13 cellular contexts compared by ENCODE assay signal in genomic region chr1:76830373-76830772, GRCh38. TPM values are rescaled to one million over a fixed set of nuclear protein-coding genes. Genes with fewer than 3 reads are reported as not detected.
DNase-seq lines count a peak whose midpoint lies in the region; ATAC-seq and TF ChIP-seq lines count a peak whose summit lies in the region.
"Had no signal": no experiment of that assay in that cellular context is flagged by ENCODE, and none has a peak within 500 bp of the region (broad histone marks: within the 10 kb centered on the region; RNA-seq: fewer than 3 reads in every experiment).

No MANE protein-coding gene starts in this region.

- H3K27ac Mint-ChIP-seq in activated naive CD8-positive, alpha-beta T cell treated with anti-CD3 and anti-CD28 coated beads for 36 hours, result no peak overlapping the region

- H3K27me3 Mint-ChIP-seq in activated naive CD8-positive, alpha-beta T cell treated with anti-CD3 and anti-CD28 coated beads for 36 hours, result peaks cover 13% of the 10 kb centered on the region

- peaks cover 7% of the 10 kb centered on the region for H3K4me1 Mint-ChIP-seq in activated naive CD8-positive, alpha-beta T cell treated with anti-CD3 and anti-CD28 coated beads for 36 hours

- H3K9me3 Mint-ChIP-seq in activated naive CD8-positive, alpha-beta T cell treated with anti-CD3 and anti-CD28 coated beads for 36 hours, result peaks cover 1% of the 10 kb centered on the region

- ATAC-seq in GM19463 (IDR thresholded peaks at IDR 0.05; ENCODE audit: unreplicated experiment) (peak; percentile 87), HG02973 (IDR thresholded peaks at IDR 0.05; ENCODE audit: unreplicated experiment) (peak; percentile 84)
- ATAC-seq: body of pancreas had no signal

- no peaks in the 10 kb centered on the region; the same call in 1 of the 2 replicates for H3K27me3 ChIP-seq in GM06990 (replicated peaks; ENCODE audit: control insufficient read depth, insufficient read depth, low read length)
- H3K27me3 ChIP-seq: body of pancreas had no signal

- H3K36me3 ChIP-seq in GM06990 (ENCODE audit: control insufficient read depth, insufficient read depth, low read length), result no peaks in the 10 kb centered on the region

- no peak for TF ChIP-seq CTCF in GM06990 (IDR thresholded peaks at IDR 0.05; ENCODE audit: insufficient read depth, low read length, poor library complexity, severe bottlenecking)

- DNase-seq in GM06990 (ENCODE audit: extremely low read depth, insufficient read length) (peak; percentile 4), inferior parietal cortex (ENCODE audit: extremely low spot score) (no peak), iPS-NIHi11 (ENCODE audit: low spot score) (no peak), NCI-H446 treated with DMSO at 0.1 percent for 48 hours (lab: John Stamatoyannopoulos, UW) (no peak)
- DNase-seq in activated naive CD8-positive, alpha-beta T cell treated with anti-CD3 and anti-CD28 coated beads for 36 hours, result no peak
- DNase-seq in stimulated activated CD4-positive, alpha-beta T cell treated with anti-CD3 and anti-CD28 coated beads, Interleukin-2, amount 100 ng/mL, for 24 hours, result no peak
- DNase-seq: body of pancreas, NCI-H1694, PC-9, T-helper 9 cell had no signal

- no peak overlapping the region for H3K4me3 ChIP-seq in GM06990 (replicated peaks; ENCODE audit: low read depth, low read length)
- H3K4me3 ChIP-seq: body of pancreas, PC-9, skin epidermis had no signal

- no peaks in the 10 kb centered on the region for H3K36me3 Mint-ChIP-seq in activated naive CD8-positive, alpha-beta T cell treated with anti-CD3 and anti-CD28 coated beads for 36 hours

- H3K4me3 Mint-ChIP-seq in activated naive CD8-positive, alpha-beta T cell treated with anti-CD3 and anti-CD28 coated beads for 36 hours, result peak overlapping the region; percentile 22

RNA-seq across cellular contexts. Expression of gene ST6GALNAC5, which starts 36.9 kb away (rescaled TPM):
- not detected for total RNA-seq in activated naive CD8-positive, alpha-beta T cell treated with anti-CD3 and anti-CD28 coated beads for 36 hours
